Comparison of ENCODE assay signal across 22 cellular contexts in the genomic region with DNA sequence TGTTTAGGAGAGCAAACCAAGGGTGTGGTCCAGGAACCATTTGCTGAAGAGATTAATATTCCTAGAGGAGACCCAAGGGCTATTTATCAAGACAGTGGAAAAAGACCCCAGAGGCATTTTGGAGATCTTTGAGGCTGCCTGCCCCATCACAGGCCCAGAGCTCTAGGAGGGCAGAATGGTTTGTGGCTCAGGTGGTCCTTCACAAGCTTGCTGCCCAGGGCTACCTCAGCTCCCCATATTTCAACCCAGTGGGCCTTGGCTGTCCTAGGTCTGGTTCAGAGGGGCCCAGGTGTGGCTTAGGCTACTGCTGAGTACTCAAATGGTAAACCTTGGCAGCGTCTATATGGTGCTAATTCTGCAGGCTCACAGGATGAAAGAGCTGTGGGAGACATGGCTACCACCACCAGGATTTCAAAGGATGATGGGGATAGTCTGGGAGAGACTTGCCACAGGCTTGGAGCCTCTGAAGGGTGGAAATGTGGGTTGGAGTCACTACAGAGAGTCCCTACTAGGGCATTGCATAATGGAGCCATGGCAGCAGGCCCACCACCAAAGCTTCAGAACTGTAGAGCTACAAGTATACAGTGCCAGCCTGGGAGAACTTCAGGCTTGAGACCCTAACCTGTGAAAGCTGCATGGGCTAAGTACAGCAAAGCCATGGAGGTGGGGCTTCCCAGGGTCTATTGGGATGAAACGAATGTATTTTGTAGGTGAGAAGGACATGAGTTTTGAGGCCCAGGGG.
"Had no signal": no experiment of that assay in that cellular context is flagged by ENCODE, and none has a peak within 500 bp of the region (broad histone marks: within the 10 kb centered on the region; RNA-seq: fewer than 3 reads in every experiment).

No MANE protein-coding gene starts in this region.

- DNase-seq: activated CD4-positive, alpha-beta T cell treated with anti-CD3 and anti-CD28 coated beads, Interleukin-2, amount 50 U/mL, for 4 hours; activated gamma-delta T cell treated with Interleukin-2 at 50 U/mL for 16 hours; activated T-cell treated with anti-CD3 and anti-CD28 coated beads, Interleukin-2, amount 50 U/mL, for 72 hours; adrenal gland; effector memory CD8-positive, alpha-beta T cell; foreskin keratinocyte; hippocampal formation; left colon; nucleus accumbens; stimulated activated CD4-positive, alpha-beta T cell treated with anti-CD3 and anti-CD28 coated beads, Interleukin-12 subunit alpha, Interleukin-12 subunit beta, amount 100 ng/mL, for 4 hours; stimulated activated CD4-positive, alpha-beta T cell treated with anti-CD3 and anti-CD28 coated beads, Interleukin-2, amount 100 ng/mL, for 24 hours; SW 1271; T-helper 2 cell; transverse colon; WERI-Rb-1 had no signal

- H3K27ac ChIP-seq: adrenal gland, epithelial cell of prostate, foreskin keratinocyte, suprapubic skin, transverse colon, WERI-Rb-1 had no signal

- H3K4me1 ChIP-seq: foreskin keratinocyte had no signal

- H3K4me1 Mint-ChIP-seq: mesothelial cell of epicardium, nephron had no signal

- H3K4me3 Mint-ChIP-seq: activated T-cell treated with anti-CD3 and anti-CD28 coated beads, Interleukin-2, amount 50 U/mL, for 72 hours; effector memory CD8-positive, alpha-beta T cell; mesothelial cell of epicardium; nephron; stimulated activated naive CD8-positive, alpha-beta T cell treated with anti-CD3 and anti-CD28 coated beads, Interleukin-15, Interleukin-2, amounts not matched to agents 100 ng/mL and 50 ng/mL, for 24 hours had no signal

- H3K4me3 ChIP-seq: adrenal gland, lung, suprapubic skin, transverse colon had no signal

- H3K27me3 Mint-ChIP-seq: effector memory CD8-positive, alpha-beta T cell; stimulated activated naive CD8-positive, alpha-beta T cell treated with anti-CD3 and anti-CD28 coated beads, Interleukin-15, Interleukin-2, amounts not matched to agents 100 ng/mL and 50 ng/mL, for 24 hours had no signal

- H3K9me3 ChIP-seq: adrenal gland, suprapubic skin, transverse colon had no signal

- ATAC-seq: activated naive CD4-positive, alpha-beta T cell treated with anti-CD3 and anti-CD28 coated beads, Interleukin-2, amount 50 U/mL, for 72 hours; activated T-cell treated with anti-CD3 and anti-CD28 coated beads, Interleukin-2, amount 50 U/mL, for 72 hours; effector memory CD8-positive, alpha-beta T cell; foreskin keratinocyte; left colon had no signal

- H3K27me3 ChIP-seq: adrenal gland, foreskin keratinocyte, suprapubic skin, transverse colon had no signal

- H3K27ac Mint-ChIP-seq: activated naive CD4-positive, alpha-beta T cell treated with anti-CD3 and anti-CD28 coated beads, Interleukin-2, amount 50 U/mL, for 72 hours; activated T-cell treated with anti-CD3 and anti-CD28 coated beads, Interleukin-2, amount 50 U/mL, for 72 hours; mesothelial cell of epicardium; nephron; stimulated activated naive CD8-positive, alpha-beta T cell treated with anti-CD3 and anti-CD28 coated beads, Interleukin-15, Interleukin-2, amounts not matched to agents 100 ng/mL and 50 ng/mL, for 24 hours had no signal
